Comparison of ENCODE assay signal across 24 cellular contexts in the genomic region with DNA sequence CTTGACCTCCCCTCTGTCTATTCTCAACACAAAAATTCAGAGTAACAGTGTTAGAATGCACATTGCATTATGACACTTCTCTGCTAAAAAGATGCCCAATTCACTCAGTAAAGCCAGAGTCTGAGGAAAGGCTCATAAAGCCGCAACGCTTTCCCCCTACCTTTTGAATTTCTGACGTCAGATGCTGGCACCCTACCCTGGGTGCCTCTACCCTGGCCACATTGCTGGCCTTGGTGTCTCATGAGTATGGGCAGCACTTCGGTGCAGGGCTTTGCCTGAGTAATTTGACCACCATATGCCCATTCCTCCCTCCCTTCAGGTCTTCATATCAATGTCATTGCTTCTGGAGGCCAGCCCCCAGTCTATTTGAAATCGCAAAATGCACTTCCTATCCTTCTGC.
DNase-seq lines count a peak whose midpoint lies in the region; ATAC-seq and TF ChIP-seq lines count a peak whose summit lies in the region.
"Had no signal": no experiment of that assay in that cellular context is flagged by ENCODE, and none has a peak within 500 bp of the region (broad histone marks: within the 10 kb centered on the region; RNA-seq: fewer than 3 reads in every experiment).

No MANE protein-coding gene starts in this region.

- intact Hi-C loops in spleen (cut with DNase I; ENCODE audit: low total_unique reads), result no loop called here

- DNase-seq in MG63 (peak; percentile 55), brain microvascular endothelial cell (no peak), NCI-H2107 (lab: John Stamatoyannopoulos, UW) (no peak), COR-L47 (lab: John Stamatoyannopoulos, UW) (no peak), spleen (no peak)
- no peak for DNase-seq in natural killer cell treated with Interleukin-12 subunit alpha and Interleukin-12 subunit beta and Interleukin-15 and Interleukin-18, amount 100 ng/mL, for 72 hours (ENCODE audit: low spot score)
- DNase-seq: BE2C; CD8-positive, alpha-beta memory T cell; DMS53; H9; KG1; NCI-H1092; NCI-H1417 treated with DMSO at 0.1 percent for 48 hours; NCI-H1694 treated with DMSO at 0.1 percent for 48 hours; NCI-H2081; NCI-H2171; NCI-H226; NCI-H524 treated with DMSO at 0.1 percent for 48 hours; NCI-H774; SJCRH30; T-cell had no signal

- H3K9me3 ChIP-seq in MG63, result peaks cover 2% of the 10 kb centered on the region; the same call in 1 of the 2 replicates
- H3K9me3 ChIP-seq in neuron (ENCODE audit: low read length), result no peaks in the 10 kb centered on the region
- no peaks in the 10 kb centered on the region for H3K9me3 ChIP-seq in spleen
- H3K9me3 ChIP-seq: BE2C, SJCRH30 had no signal

- no peak overlapping the region for H3K4me3 Mint-ChIP-seq in natural killer cell treated with Interleukin-12 subunit alpha and Interleukin-12 subunit beta and Interleukin-15 and Interleukin-18, amount 100 ng/mL, for 72 hours
- H3K4me3 Mint-ChIP-seq: CD14-positive monocyte; CD8-positive, alpha-beta memory T cell; H9; T-cell had no signal

- H3K27me3 ChIP-seq in MG63, result no peaks in the 10 kb centered on the region
- no peaks in the 10 kb centered on the region for H3K27me3 ChIP-seq in brain microvascular endothelial cell (replicated peaks)
- H3K27me3 ChIP-seq in neuron (ENCODE audit: insufficient read depth, low read length), result no peaks in the 10 kb centered on the region
- no peaks in the 10 kb centered on the region for H3K27me3 ChIP-seq in spleen (replicated peaks in 1 of 7)
- H3K27me3 ChIP-seq: SJCRH30 had no signal

- no peak overlapping the region for H3K27ac Mint-ChIP-seq in natural killer cell treated with Interleukin-12 subunit alpha and Interleukin-12 subunit beta and Interleukin-15 and Interleukin-18, amount 100 ng/mL, for 72 hours
- H3K27ac Mint-ChIP-seq: CD14-positive monocyte; CD8-positive, alpha-beta memory T cell; H9; T-cell had no signal

- no peaks in the 10 kb centered on the region for H3K36me3 Mint-ChIP-seq in natural killer cell treated with Interleukin-12 subunit alpha and Interleukin-12 subunit beta and Interleukin-15 and Interleukin-18, amount 100 ng/mL, for 72 hours
- H3K36me3 Mint-ChIP-seq: CD14-positive monocyte; CD8-positive, alpha-beta memory T cell; T-cell had no signal

- 81 to 93% (median 89%) methylated on average over 5 of the region's 5 CpGs for WGBS in spleen, 5 donors

- H3K27me3 Mint-ChIP-seq in natural killer cell treated with Interleukin-12 subunit alpha and Interleukin-12 subunit beta and Interleukin-15 and Interleukin-18, amount 100 ng/mL, for 72 hours, result no peaks in the 10 kb centered on the region
- H3K27me3 Mint-ChIP-seq: CD8-positive, alpha-beta memory T cell had no signal

- peaks cover 12% of the 10 kb centered on the region for H3K4me1 ChIP-seq in neuron (ENCODE audit: insufficient read depth, low read length)
- H3K4me1 ChIP-seq in spleen, result no peaks in the 10 kb centered on the region
- H3K4me1 ChIP-seq: BE2C, SJCRH30 had no signal

- TF ChIP-seq POLR2A in spleen (IDR thresholded peaks at IDR 0.05), result no peak

- in situ Hi-C loops in brain microvascular endothelial cell (cut with HindIII; ENCODE audit: low pct_ligation_motif_present, low sequenced_read_pairs), result no loop called here

- ATAC-seq in natural killer cell treated with Interleukin-12 subunit alpha and Interleukin-12 subunit beta and Interleukin-15 and Interleukin-18, amount 100 ng/mL, for 72 hours, result no peak
- ATAC-seq: T-cell had no signal

- H3K9me3 Mint-ChIP-seq in natural killer cell treated with Interleukin-12 subunit alpha and Interleukin-12 subunit beta and Interleukin-15 and Interleukin-18, amount 100 ng/mL, for 72 hours, result peaks cover 3% of the 10 kb centered on the region
- H3K9me3 Mint-ChIP-seq: T-cell had no signal

- TF ChIP-seq CTCF in brain microvascular endothelial cell (IDR thresholded peaks at IDR 0.05; ENCODE audit: low read depth, low read length, missing control alignments) (no peak), spleen (IDR thresholded peaks at IDR 0.05 in 8 of 11, conservative IDR thresholded peaks at IDR 0.05 in 3 of 11) (no peak)

- peak overlapping the region; percentile 49 for H3K27ac ChIP-seq in brain microvascular endothelial cell
- peak overlapping the region in 1 of 8 donors; percentile 10 for H3K27ac ChIP-seq in spleen
- H3K27ac ChIP-seq: GM23248, SJCRH30 had no signal

- H2AFZ ChIP-seq in neuron (ENCODE audit: low read depth, low read length), result peak overlapping the region; percentile 48

- H3K4me3 ChIP-seq in MG63, result peak overlapping the region; percentile 31; the same call in 1 of the 2 replicates
- H3K4me3 ChIP-seq in brain microvascular endothelial cell (ENCODE audit: low read depth, low read length), result no peak overlapping the region
- no peak overlapping the region for H3K4me3 ChIP-seq in neuron (ENCODE audit: low read length)
- H3K4me3 ChIP-seq in spleen, result no peak overlapping the region
- H3K4me3 ChIP-seq: SJCRH30 had no signal

- H3K36me3 ChIP-seq in MG63 (no peaks in the 10 kb centered on the region), brain microvascular endothelial cell (replicated peaks) (no peaks in the 10 kb centered on the region), neuron (ENCODE audit: insufficient read depth, low read length) (no peaks in the 10 kb centered on the region), spleen (no peaks in the 10 kb centered on the region)
- H3K36me3 ChIP-seq: BE2C, SJCRH30 had no signal

- H3K4me1 Mint-ChIP-seq in natural killer cell treated with Interleukin-12 subunit alpha and Interleukin-12 subunit beta and Interleukin-15 and Interleukin-18, amount 100 ng/mL, for 72 hours (ENCODE audit: low read depth in 2 of 2), result no peaks in the 10 kb centered on the region
- H3K4me1 Mint-ChIP-seq: CD14-positive monocyte had no signal
